Comparison of ENCODE assay signal across 28 cellular contexts in the genomic region with DNA sequence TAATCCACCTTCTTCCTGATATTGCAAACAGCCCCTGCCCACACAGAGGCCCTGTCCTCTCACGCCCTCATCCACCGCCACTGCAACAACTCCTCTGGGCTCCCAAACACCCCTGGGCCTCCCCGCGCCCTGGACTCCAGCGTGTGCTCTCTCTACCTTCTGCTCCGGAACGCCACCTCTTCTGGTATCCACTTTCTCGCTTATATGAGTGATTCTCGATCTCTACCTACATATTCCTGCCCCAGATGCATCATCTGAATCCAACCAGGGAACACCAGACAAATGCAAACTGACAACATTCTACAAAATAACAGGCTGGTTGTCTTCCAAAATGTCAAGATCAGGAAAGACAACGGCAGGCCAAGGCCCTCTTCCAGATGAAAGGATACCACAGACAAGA. TPM values are rescaled to one million over a fixed set of nuclear protein-coding genes. Genes with fewer than 3 reads are reported as not detected.
DNase-seq lines count a peak whose midpoint lies in the region; ATAC-seq, FAIRE-seq and TF ChIP-seq lines count a peak whose summit lies in the region.
"Had no signal": no experiment of that assay in that cellular context is flagged by ENCODE, and none has a peak within 500 bp of the region (broad histone marks: within the 10 kb centered on the region; RNA-seq: fewer than 3 reads in every experiment).

No MANE protein-coding gene starts in this region.

- H3K27me3 Mint-ChIP-seq in natural killer cell treated with Interleukin-12 subunit alpha and Interleukin-12 subunit beta and Interleukin-15 and Interleukin-18, amount 100 ng/mL, for 72 hours, result no peaks in the 10 kb centered on the region
- no peaks in the 10 kb centered on the region for H3K27me3 Mint-ChIP-seq in natural killer cell (ENCODE audit: low read depth in 2 of 2)
- H3K27me3 Mint-ChIP-seq in astrocyte (ENCODE audit: low read depth, unreplicated experiment), result peaks cover 3% of the 10 kb centered on the region
- peaks cover 3% of the 10 kb centered on the region for H3K27me3 Mint-ChIP-seq in nephron progenitor cell (ENCODE audit: low read depth, poor library complexity)
- H3K27me3 Mint-ChIP-seq: CD4-positive, alpha-beta memory T cell had no signal

- no peaks in the 10 kb centered on the region for H3K79me2 ChIP-seq in astrocyte (ENCODE audit: insufficient read depth, low read length)

- no peaks in the 10 kb centered on the region for H3K9me3 ChIP-seq in astrocyte (ENCODE audit: insufficient read depth, low read depth, low read length)
- H3K9me3 ChIP-seq: A549, BE2C, HAP-1 had no signal

- ATAC-seq in natural killer cell treated with Interleukin-12 subunit alpha and Interleukin-12 subunit beta and Interleukin-15 and Interleukin-18, amount 100 ng/mL, for 72 hours, result no peak
- ATAC-seq in natural killer cell (no peak), GM21360 (IDR thresholded peaks at IDR 0.05; ENCODE audit: unreplicated experiment) (no peak)
- no peak for ATAC-seq in stimulated activated effector memory CD8-positive, alpha-beta T cell treated with anti-CD3 and anti-CD28 coated beads, Interleukin-12 subunit alpha, Interleukin-12 subunit beta, amount 100 ng/mL, for 72 hours
- ATAC-seq: A549 had no signal

- H3K36me3 ChIP-seq in astrocyte (ENCODE audit: insufficient read depth, low read length), result peaks cover 9% of the 10 kb centered on the region

- DNase-seq in natural killer cell treated with Interleukin-12 subunit alpha and Interleukin-12 subunit beta and Interleukin-15 and Interleukin-18, amount 100 ng/mL, for 72 hours (ENCODE audit: low spot score), result peak; percentile 8
- no peak for DNase-seq in natural killer cell
- DNase-seq in astrocyte (ENCODE audit: low read depth), result no peak
- DNase-seq in nephron progenitor cell, result no peak
- DNase-seq in stimulated activated effector memory CD8-positive, alpha-beta T cell treated with anti-CD3 and anti-CD28 coated beads, Interleukin-12 subunit alpha, Interleukin-12 subunit beta, amount 100 ng/mL, for 72 hours (ENCODE audit: low spot score in 2 of 2), result no peak
- DNase-seq in activated gamma-delta T cell treated with Interleukin-2 at 50 U/mL for 16 hours, result no peak
- no peak for DNase-seq in stimulated activated naive CD4-positive, alpha-beta T cell (lab: John Stamatoyannopoulos, UW)
- DNase-seq: 8988T; ACHN; AML-193; BE2C; Calu3; CD4-positive, alpha-beta memory T cell; COR-L47; DMS53; DMS79 treated with DMSO at 0.1 percent for 48 hours; GF-D8; GOT3 had no signal

- H3K27me3 ChIP-seq in astrocyte (ENCODE audit: insufficient read depth, low read length), result no peaks in the 10 kb centered on the region
- H3K27me3 ChIP-seq: BE2C; BLaER1 treated with 17β-estradiol and CSF1 and Interleukin-3, amounts not matched to agents 10 nM and 100 nM had no signal

- H3K9me3 Mint-ChIP-seq in natural killer cell treated with Interleukin-12 subunit alpha and Interleukin-12 subunit beta and Interleukin-15 and Interleukin-18, amount 100 ng/mL, for 72 hours, result no peaks in the 10 kb centered on the region
- H3K9me3 Mint-ChIP-seq in natural killer cell, result no peaks in the 10 kb centered on the region
- H3K9me3 Mint-ChIP-seq in astrocyte (ENCODE audit: unreplicated experiment), result no peaks in the 10 kb centered on the region
- H3K9me3 Mint-ChIP-seq in nephron progenitor cell, result peaks cover 4% of the 10 kb centered on the region
- H3K9me3 Mint-ChIP-seq in stimulated activated effector memory CD8-positive, alpha-beta T cell treated with anti-CD3 and anti-CD28 coated beads, Interleukin-12 subunit alpha, Interleukin-12 subunit beta, amount 100 ng/mL, for 72 hours, result no peaks in the 10 kb centered on the region
- H3K9me3 Mint-ChIP-seq: CD4-positive, alpha-beta memory T cell had no signal

- FAIRE-seq in astrocyte (lab: Jason Lieb, UNC), result no peak
- FAIRE-seq: A549, GM12891, GM18507, H54 had no signal

- H3K4me1 Mint-ChIP-seq in natural killer cell treated with Interleukin-12 subunit alpha and Interleukin-12 subunit beta and Interleukin-15 and Interleukin-18, amount 100 ng/mL, for 72 hours (ENCODE audit: low read depth in 2 of 2), result peaks cover 7 to 8% of the 10 kb centered on the region in 2 donors
- H3K4me1 Mint-ChIP-seq in natural killer cell (peaks cover 8% of the 10 kb centered on the region in 2 donors), astrocyte (ENCODE audit: low read depth, unreplicated experiment) (peaks cover 4% of the 10 kb centered on the region), nephron progenitor cell (peaks cover 7% of the 10 kb centered on the region)
- H3K4me1 Mint-ChIP-seq in stimulated activated effector memory CD8-positive, alpha-beta T cell treated with anti-CD3 and anti-CD28 coated beads, Interleukin-12 subunit alpha, Interleukin-12 subunit beta, amount 100 ng/mL, for 72 hours, result peaks cover 15% of the 10 kb centered on the region
- H3K4me1 Mint-ChIP-seq: CD4-positive, alpha-beta memory T cell had no signal

- no peak overlapping the region for H3K27ac ChIP-seq in astrocyte (ENCODE audit: low read depth, low read length)
- H3K27ac ChIP-seq: A549; BLaER1 treated with 17β-estradiol and CSF1 and Interleukin-3, amounts not matched to agents 10 nM and 100 nM had no signal

- TF ChIP-seq CTCF in natural killer cell (IDR thresholded peaks at IDR 0.05) (no peak), astrocyte (IDR thresholded peaks at IDR 0.05; ENCODE audit: insufficient read depth, low read depth, low read length) (no peak), nephron progenitor cell (IDR thresholded peaks at IDR 0.05) (no peak)

- H4K20me1 ChIP-seq in astrocyte (ENCODE audit: insufficient read depth, low read length), result peaks cover 5% of the 10 kb centered on the region
- H4K20me1 ChIP-seq: BLaER1 treated with 17β-estradiol and CSF1 and Interleukin-3, amounts not matched to agents 10 nM and 100 nM had no signal

- no peak overlapping the region for H3K4me3 ChIP-seq in astrocyte (ENCODE audit: insufficient read depth, low read depth, low read length)
- H3K4me3 ChIP-seq: A549; BLaER1 treated with 17β-estradiol and CSF1 and Interleukin-3, amounts not matched to agents 10 nM and 100 nM; HAP-1 had no signal

- no peak overlapping the region for H2AFZ ChIP-seq in astrocyte (ENCODE audit: low read depth, low read length)

- H3K4me2 ChIP-seq in astrocyte (ENCODE audit: low read length), result no peak overlapping the region
- H3K4me2 ChIP-seq: A549; BLaER1 treated with 17β-estradiol and CSF1 and Interleukin-3, amounts not matched to agents 10 nM and 100 nM had no signal

- intact Hi-C loops in natural killer cell (cut with micrococcal nuclease), result no loop called here

- no peaks in the 10 kb centered on the region for H3K4me1 ChIP-seq in astrocyte (ENCODE audit: insufficient read depth, low read length)
- H3K4me1 ChIP-seq: A549, BE2C, HAP-1 had no signal

- no peak overlapping the region for H3K4me3 Mint-ChIP-seq in natural killer cell treated with Interleukin-12 subunit alpha and Interleukin-12 subunit beta and Interleukin-15 and Interleukin-18, amount 100 ng/mL, for 72 hours
- H3K4me3 Mint-ChIP-seq in natural killer cell (no peak overlapping the region), astrocyte (ENCODE audit: unreplicated experiment) (no peak overlapping the region), nephron progenitor cell (peak overlapping the region; percentile 4)
- no peak overlapping the region for H3K4me3 Mint-ChIP-seq in stimulated activated effector memory CD8-positive, alpha-beta T cell treated with anti-CD3 and anti-CD28 coated beads, Interleukin-12 subunit alpha, Interleukin-12 subunit beta, amount 100 ng/mL, for 72 hours
- H3K4me3 Mint-ChIP-seq: CD14-positive monocyte; CD4-positive, alpha-beta memory T cell had no signal

- no peak overlapping the region for H3K9ac ChIP-seq in astrocyte (ENCODE audit: low read length)
- H3K9ac ChIP-seq: BLaER1 treated with 17β-estradiol and CSF1 and Interleukin-3, amounts not matched to agents 10 nM and 100 nM had no signal

- no peaks in the 10 kb centered on the region for H3K36me3 Mint-ChIP-seq in natural killer cell treated with Interleukin-12 subunit alpha and Interleukin-12 subunit beta and Interleukin-15 and Interleukin-18, amount 100 ng/mL, for 72 hours
- H3K36me3 Mint-ChIP-seq in natural killer cell (no peaks in the 10 kb centered on the region), astrocyte (ENCODE audit: low read depth, unreplicated experiment) (peaks cover 27% of the 10 kb centered on the region), nephron progenitor cell (ENCODE audit: low read depth) (peaks cover 33% of the 10 kb centered on the region)
- peaks cover 21% of the 10 kb centered on the region for H3K36me3 Mint-ChIP-seq in stimulated activated effector memory CD8-positive, alpha-beta T cell treated with anti-CD3 and anti-CD28 coated beads, Interleukin-12 subunit alpha, Interleukin-12 subunit beta, amount 100 ng/mL, for 72 hours

- no peak overlapping the region for H3K27ac Mint-ChIP-seq in natural killer cell treated with Interleukin-12 subunit alpha and Interleukin-12 subunit beta and Interleukin-15 and Interleukin-18, amount 100 ng/mL, for 72 hours
- H3K27ac Mint-ChIP-seq in natural killer cell (peak overlapping the region in 1 of 2 donors; percentile 16), astrocyte (ENCODE audit: unreplicated experiment) (peak overlapping the region; percentile 87), nephron progenitor cell (peak overlapping the region; percentile 33)
- peak overlapping the region; percentile 18 for H3K27ac Mint-ChIP-seq in stimulated activated effector memory CD8-positive, alpha-beta T cell treated with anti-CD3 and anti-CD28 coated beads, Interleukin-12 subunit alpha, Interleukin-12 subunit beta, amount 100 ng/mL, for 72 hours
- H3K27ac Mint-ChIP-seq: CD14-positive monocyte had no signal

RNA-seq across cellular contexts. Expression of gene CAMKK1, which starts 19.0 kb away (rescaled TPM):
- total RNA-seq in natural killer cell treated with Interleukin-12 subunit alpha and Interleukin-12 subunit beta and Interleukin-15 and Interleukin-18, amount 100 ng/mL, for 72 hours, result 1 to 10 TPM; 1.5 to 3.3 TPM
- 1 to 10 TPM; 3.2 to 4.3 (median 3.9) TPM for total RNA-seq in natural killer cell
- total RNA-seq in astrocyte, result 3.8 and 5.1 TPM in 2 replicates

RNA-seq across cellular contexts. Expression of gene NCBP3, which starts 27.8 kb away (rescaled TPM):
- 10 to 100 TPM; 52.4 to 71.9 TPM for total RNA-seq in natural killer cell treated with Interleukin-12 subunit alpha and Interleukin-12 subunit beta and Interleukin-15 and Interleukin-18, amount 100 ng/mL, for 72 hours
- total RNA-seq in natural killer cell (10 to 100 TPM; 55.9 to 60.7 (median 58.1) TPM), astrocyte (44.5 and 46.7 TPM in 2 replicates)

RNA-seq across cellular contexts. Expression of gene P2RX1, which starts 42.4 kb away (rescaled TPM):
- total RNA-seq in natural killer cell treated with Interleukin-12 subunit alpha and Interleukin-12 subunit beta and Interleukin-15 and Interleukin-18, amount 100 ng/mL, for 72 hours, result 1 to 10 TPM; 3.9 TPM
- total RNA-seq in natural killer cell (10 to 100 TPM in 2 of 3 donors, 1 to 10 TPM in 1; 2.3 to 15.3 (median 13.4) TPM), astrocyte (not detected in 2 replicates)
- total RNA-seq: Calu3; CD4-positive, alpha-beta memory T cell; Daoy; G401 had no signal

Comparison
In these comparisons a context has a peak if more than half of its experiments do, and no peak if none do; other contexts are left out.
1. H3K27ac Mint-ChIP-seq: peak in astrocyte (single experiment), nephron progenitor cell (single experiment) and stimulated activated effector memory CD8-positive, alpha-beta T cell treated with anti-CD3 and anti-CD28 coated beads, Interleukin-12 subunit alpha, Interleukin-12 subunit beta, amount 100 ng/mL, for 72 hours (single experiment); none in natural killer cell treated with Interleukin-12 subunit alpha and Interleukin-12 subunit beta and Interleukin-15 and Interleukin-18, amount 100 ng/mL, for 72 hours (0 of 2).